In genomic region chr18:31648966-31649429, GRCh38 we compare ENCODE assay signal across 9 cellular contexts. TPM values are rescaled to one million over a fixed set of nuclear protein-coding genes. Genes with fewer than 3 reads are reported as not detected.
DNase-seq lines count a peak whose midpoint lies in the region; ATAC-seq and TF ChIP-seq lines count a peak whose summit lies in the region.
"Had no signal": no experiment of that assay in that cellular context is flagged by ENCODE, and none has a peak within 500 bp of the region (broad histone marks: within the 10 kb centered on the region; RNA-seq: fewer than 3 reads in every experiment).

No MANE protein-coding gene starts in this region.

- H3K4me1 ChIP-seq in ascending aorta (no peaks in the 10 kb centered on the region), left ventricle myocardium inferior (no peaks in the 10 kb centered on the region)

- H3K9me3 ChIP-seq in ascending aorta (no peaks in the 10 kb centered on the region), left ventricle myocardium inferior (replicated peaks) (no peaks in the 10 kb centered on the region)

- H3K36me3 ChIP-seq in ascending aorta (no peaks in the 10 kb centered on the region), left ventricle myocardium inferior (no peaks in the 10 kb centered on the region)

- ATAC-seq in GM18519 (IDR thresholded peaks at IDR 0.05; ENCODE audit: low FRiP score, unreplicated experiment), result peak; percentile 79
- ATAC-seq in HG02571 (IDR thresholded peaks at IDR 0.05; ENCODE audit: unreplicated experiment), result peak; percentile 75

- H3K27me3 ChIP-seq in ascending aorta, result no peaks in the 10 kb centered on the region
- H3K27me3 ChIP-seq in left ventricle myocardium inferior (ENCODE audit: low read depth), result no peaks in the 10 kb centered on the region

- intact Hi-C loops in ascending aorta (cut with DNase I) (no loop called here), left ventricle myocardium inferior (cut with micrococcal nuclease) (no loop called here)

- TF ChIP-seq CTCF in ascending aorta (IDR thresholded peaks at IDR 0.05), result no peak
- TF ChIP-seq CTCF in left ventricle myocardium inferior (IDR thresholded peaks at IDR 0.05; ENCODE audit: borderline replicate concordance), result no peak

- no peak overlapping the region for H3K4me3 ChIP-seq in ascending aorta
- H3K4me3 ChIP-seq in left ventricle myocardium inferior, result no peak overlapping the region

- DNase-seq in NCI-H226 (peak; percentile 34), islet precursor cell (peak; percentile 95), middle frontal gyrus (ENCODE audit: extremely low spot score, low spot score) (no peak), SHP77 (lab: John Stamatoyannopoulos, UW) (no peak), ascending aorta (ENCODE audit: low spot score in 2 of 2) (no peak), left ventricle myocardium inferior (no peak)

- H3K27ac ChIP-seq in ascending aorta, result no peak overlapping the region
- no peak overlapping the region for H3K27ac ChIP-seq in left ventricle myocardium inferior (replicated peaks)

RNA-seq across cellular contexts. Expression of gene B4GALT6, which starts 35.4 kb away (rescaled TPM):
- 0.32 TPM for total RNA-seq in ascending aorta
- 5.3 TPM for total RNA-seq in left ventricle myocardium inferior
- total RNA-seq: LHCN-M2 had no signal

RNA-seq across cellular contexts. Expression of gene TTR, which starts 57.3 kb away (rescaled TPM):
- 5.2 TPM for total RNA-seq in ascending aorta
- not detected for total RNA-seq in left ventricle myocardium inferior
- total RNA-seq: LHCN-M2 had no signal

Comparison
In these comparisons a context has a peak if more than half of its experiments do, and no peak if none do; other contexts are left out.
1. DNase-seq: peak in NCI-H226 (single experiment) and islet precursor cell (single experiment); none in middle frontal gyrus (single experiment), SHP77 (0 of 2), ascending aorta (0 of 2) and left ventricle myocardium inferior (single experiment).